ENCODE assay signal across 11 cellular contexts in genomic region chr1:8518490-8518801, GRCh38.
A peak's percentile ranks its signal among the peaks of the same experiment; 100 is the strongest.
DNase-seq lines count a peak whose midpoint lies in the region; ATAC-seq and TF ChIP-seq lines count a peak whose summit lies in the region.
"Had no signal": no experiment of that assay in that cellular context is flagged by ENCODE, and none has a peak within 500 bp of the region (broad histone marks: within the 10 kb centered on the region; RNA-seq: fewer than 3 reads in every experiment).

No MANE protein-coding gene starts in this region.

- CTCF ChIA-PET in Calu3 (lab: Charles Lee), result no interaction called here

- H3K9me2 ChIP-seq in DOHH2 (replicated peaks; ENCODE audit: control insufficient read depth, low read length), result no peaks in the 10 kb centered on the region

- no peak overlapping the region for H3K4me3 Mint-ChIP-seq in T-helper 17 cell
- H3K4me3 Mint-ChIP-seq in stimulated activated memory B cell treated with anti-CD40 and anti-IgM and Interleukin-4, amounts not matched to agents 10 μg/mL and 1 μg/mL and 100 μg/mL, for 72 hours, result no peak overlapping the region
- no peak overlapping the region for H3K4me3 Mint-ChIP-seq in Calu3 (ENCODE audit: low read depth, unreplicated experiment)

- peak overlapping the region; percentile 48 for H3K4me3 ChIP-seq in DOHH2 (ENCODE audit: low read length)
- H3K4me3 ChIP-seq in iPS-20b (ENCODE audit: low read length), result no peak overlapping the region

- H3K4me1 ChIP-seq in DOHH2 (ENCODE audit: control insufficient read depth, low read length) (peaks cover 100% of the 10 kb centered on the region), iPS-20b (ENCODE audit: insufficient read depth, low read length) (peaks cover 15% of the 10 kb centered on the region)

- DNase-seq in T-helper 17 cell (no peak), OCI-M1 (lab: John Stamatoyannopoulos, UW) (no peak), NCI-H226 (no peak), C1 segment of cervical spinal cord (lab: John Stamatoyannopoulos, UW) (no peak), Calu3 (no peak)
- DNase-seq: activated naive CD4-positive, alpha-beta T cell treated with anti-CD3 and anti-CD28 coated beads, Interleukin-2, amount 50 U/mL, for 16 hours; CD4-positive, CD25-positive, alpha-beta regulatory T cell; NK-92 treated with Interleukin-12 subunit alpha and Interleukin-12 subunit beta, amount 100 ng/mL, for 24 hours had no signal

- H3K9ac ChIP-seq in iPS-20b (ENCODE audit: low read depth, low read length), result peak overlapping the region; percentile 40; the same call in 1 of the 2 replicates

- no peaks in the 10 kb centered on the region for H3K9me3 Mint-ChIP-seq in stimulated activated memory B cell treated with anti-CD40 and anti-IgM and Interleukin-4, amounts not matched to agents 10 μg/mL and 1 μg/mL and 100 μg/mL, for 72 hours
- no peaks in the 10 kb centered on the region for H3K9me3 Mint-ChIP-seq in Calu3 (ENCODE audit: low read depth, unreplicated experiment)
- H3K9me3 Mint-ChIP-seq: CD4-positive, CD25-positive, alpha-beta regulatory T cell had no signal

- H3K9me3 ChIP-seq in DOHH2 (ENCODE audit: control insufficient read depth, insufficient read depth, low read length) (no peaks in the 10 kb centered on the region), T-helper 17 cell (ENCODE audit: control insufficient read depth, low read length, poor library complexity, severe bottlenecking) (no peaks in the 10 kb centered on the region), iPS-20b (ENCODE audit: insufficient read depth, low read depth, low read length) (no peaks in the 10 kb centered on the region)

- TF ChIP-seq CTCF in DOHH2 (IDR thresholded peaks at IDR 0.05; ENCODE audit: low read depth, low read length, poor library complexity, severe bottlenecking) (no peak), Calu3 (IDR thresholded peaks at IDR 0.05; ENCODE audit: unreplicated experiment) (no peak)

- H3K4me1 Mint-ChIP-seq in T-helper 17 cell, result peaks cover 32% of the 10 kb centered on the region
- peaks cover 53% of the 10 kb centered on the region for H3K4me1 Mint-ChIP-seq in stimulated activated memory B cell treated with anti-CD40 and anti-IgM and Interleukin-4, amounts not matched to agents 10 μg/mL and 1 μg/mL and 100 μg/mL, for 72 hours
- peaks cover 24% of the 10 kb centered on the region for H3K4me1 Mint-ChIP-seq in Calu3 (ENCODE audit: low read depth, unreplicated experiment)

- H3K27me3 ChIP-seq in DOHH2 (ENCODE audit: control insufficient read depth, low read length) (no peaks in the 10 kb centered on the region), iPS-20b (ENCODE audit: insufficient read depth, low read length) (no peaks in the 10 kb centered on the region)

- H3K4me2 ChIP-seq in DOHH2 (ENCODE audit: low read length), result peak overlapping the region; percentile 68

- intact Hi-C loops in Calu3 (cut with micrococcal nuclease; ENCODE audit: unreplicated experiment), result no loop called here

- no TSS peak for BruUV-seq in Calu3 (replicated peaks; lab: Mats Ljungman, UMichigan)

- H3K36me3 Mint-ChIP-seq in T-helper 17 cell (ENCODE audit: low read depth) (peaks cover 9% of the 10 kb centered on the region), Calu3 (ENCODE audit: insufficient read depth, unreplicated experiment) (no peaks in the 10 kb centered on the region)
- peaks cover 28% of the 10 kb centered on the region for H3K36me3 Mint-ChIP-seq in stimulated activated memory B cell treated with anti-CD40 and anti-IgM and Interleukin-4, amounts not matched to agents 10 μg/mL and 1 μg/mL and 100 μg/mL, for 72 hours

- H3F3A ChIP-seq in DOHH2 (ENCODE audit: control insufficient read depth, insufficient read depth), result peaks cover 33% of the 10 kb centered on the region

- H3K27ac Mint-ChIP-seq in T-helper 17 cell, result peak overlapping the region; percentile 82
- H3K27ac Mint-ChIP-seq in stimulated activated memory B cell treated with anti-CD40 and anti-IgM and Interleukin-4, amounts not matched to agents 10 μg/mL and 1 μg/mL and 100 μg/mL, for 72 hours, result peak overlapping the region; percentile 18
- H3K27ac Mint-ChIP-seq in Calu3 (ENCODE audit: unreplicated experiment), result no peak overlapping the region

- no peak for ATAC-seq in T-helper 17 cell
- no peak for ATAC-seq in stimulated activated memory B cell treated with anti-CD40 and anti-IgM and Interleukin-4, amounts not matched to agents 10 μg/mL and 1 μg/mL and 100 μg/mL, for 72 hours

- H3K79me2 ChIP-seq in DOHH2 (ENCODE audit: control insufficient read depth, low read length), result peaks cover 100% of the 10 kb centered on the region

- no peaks in the 10 kb centered on the region for H4K20me1 ChIP-seq in DOHH2 (ENCODE audit: control insufficient read depth, insufficient read depth, low read depth, low read length)

- H3K27ac ChIP-seq in DOHH2 (ENCODE audit: low read depth, low read length) (peak overlapping the region; percentile 98), iPS-20b (ENCODE audit: low read length) (no peak overlapping the region)

- H3K27me3 Mint-ChIP-seq in T-helper 17 cell (no peaks in the 10 kb centered on the region), Calu3 (ENCODE audit: unreplicated experiment) (no peaks in the 10 kb centered on the region)
- H3K27me3 Mint-ChIP-seq in stimulated activated memory B cell treated with anti-CD40 and anti-IgM and Interleukin-4, amounts not matched to agents 10 μg/mL and 1 μg/mL and 100 μg/mL, for 72 hours, result no peaks in the 10 kb centered on the region
- H3K27me3 Mint-ChIP-seq: CD4-positive, CD25-positive, alpha-beta regulatory T cell had no signal

- H3K36me3 ChIP-seq in DOHH2 (ENCODE audit: control insufficient read depth, low read length) (peaks cover 22% of the 10 kb centered on the region), iPS-20b (ENCODE audit: insufficient read depth, low read depth, low read length) (peaks cover 12% of the 10 kb centered on the region; the same call in 1 of the 2 replicates)
